Comparison of ENCODE assay signal across 1 cellular context in the genomic region with DNA sequence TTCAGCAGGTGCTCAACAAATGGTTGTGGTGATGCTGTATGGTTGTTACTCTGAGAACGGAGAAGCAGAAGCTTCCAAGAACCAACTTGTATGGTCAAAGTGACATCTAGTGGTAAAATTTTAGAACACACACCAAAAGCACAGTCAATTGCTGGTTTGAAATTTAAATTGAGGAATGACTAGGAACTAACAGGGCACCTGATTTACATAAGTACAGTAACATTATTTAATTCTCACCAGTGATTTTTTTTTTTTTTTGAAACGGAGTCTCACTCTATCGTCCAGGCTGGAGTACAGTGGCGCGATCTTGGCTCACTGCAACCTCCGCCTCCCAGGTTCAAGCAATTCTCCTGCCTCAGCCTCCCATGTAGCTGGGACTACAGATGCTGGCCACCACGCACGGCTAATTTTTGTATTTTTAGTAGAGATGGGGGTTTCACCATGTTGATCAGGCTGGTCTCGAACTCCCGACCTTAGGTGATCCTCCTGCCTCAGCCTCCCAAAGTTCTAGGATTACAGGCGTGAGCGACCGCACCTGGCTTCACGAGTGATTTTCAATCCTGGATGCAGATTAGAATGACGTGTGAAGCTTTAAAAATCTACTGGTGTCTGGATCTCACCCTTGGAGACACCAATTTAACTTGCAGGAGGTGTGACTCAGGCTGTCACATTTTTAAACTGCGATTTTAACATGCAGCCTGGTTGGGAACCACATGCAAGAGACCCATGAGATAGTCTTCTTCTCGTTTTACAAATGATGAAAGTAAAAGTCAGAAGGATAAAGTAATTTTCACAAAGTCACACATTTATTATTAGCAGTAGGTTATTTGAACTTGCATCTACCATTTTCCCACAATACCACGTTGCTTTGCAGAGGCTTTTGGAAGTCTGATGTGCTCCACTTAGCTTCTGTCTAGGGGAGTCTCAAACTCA.
TF ChIP-seq lines count a peak whose summit lies in the region.

No MANE protein-coding gene starts in this region.

TF ChIP-seq in HCT116, 20 proteins besides CTCF, POLR2A, EP300 and RAD21:
- peak; percentile 10 for TF ChIP-seq YY1 (IDR thresholded peaks at IDR 0.05; ENCODE audit: extremely low read depth, insufficient replicate concordance, low read depth, low read length)
- TF ChIP-seq EGR1 (IDR thresholded peaks at IDR 0.05; ENCODE audit: low read depth), result no peak
- TF ChIP-seq CBX3 (IDR thresholded peaks at IDR 0.05; ENCODE audit: low read depth), result no peak
TF ChIP-seq in HCT116: peak in this region for 1.
